Comparison of ENCODE assay signal across 1 cellular context in genomic region chr16:85418978-85419491, GRCh38.
TF ChIP-seq lines count a peak whose summit lies in the region.

No MANE protein-coding gene starts in this region.

TF ChIP-seq in IMR-90, 13 proteins besides CTCF, POLR2A, EP300 and RAD21:
- TF ChIP-seq MAZ (IDR thresholded peaks at IDR 0.05; ENCODE audit: borderline replicate concordance, low read depth, low read length), result no peak
- no peak for TF ChIP-seq MAFK (IDR thresholded peaks at IDR 0.05; ENCODE audit: low read depth, low read length)
- no peak for TF ChIP-seq ELK1 (IDR thresholded peaks at IDR 0.05; ENCODE audit: borderline replicate concordance, low read depth, low read length)
- TF ChIP-seq RCOR1 (IDR thresholded peaks at IDR 0.05; ENCODE audit: insufficient replicate concordance, low read length), result no peak
- TF ChIP-seq MXI1 (IDR thresholded peaks at IDR 0.05; ENCODE audit: borderline replicate concordance, low read depth, low read length), result no peak
- no peak for TF ChIP-seq SMC3 (IDR thresholded peaks at IDR 0.05; ENCODE audit: low read depth, low read length)
- no peak for TF ChIP-seq BHLHE40 (IDR thresholded peaks at IDR 0.05; ENCODE audit: low read depth, low read length)
- no peak for TF ChIP-seq NFE2L2 (IDR thresholded peaks at IDR 0.05; ENCODE audit: low read depth, low read length)
- no peak for TF ChIP-seq CHD1 (IDR thresholded peaks at IDR 0.05; ENCODE audit: low read depth, low read length)
- no peak for TF ChIP-seq CEBPB (IDR thresholded peaks at IDR 0.05; ENCODE audit: low read depth, low read length)
- TF ChIP-seq FOS (IDR thresholded peaks at IDR 0.05; ENCODE audit: low read depth, low read length), result no peak
- no peak for TF ChIP-seq RFX5 (IDR thresholded peaks at IDR 0.05; ENCODE audit: low read depth, low read length)
- no peak for TF ChIP-seq USF2 (IDR thresholded peaks at IDR 0.05; ENCODE audit: low read depth, low read length)
TF ChIP-seq in IMR-90: peak in this region for 0.
